20 cellular contexts compared by ENCODE assay signal in genomic region chr1:65277605-65278343, GRCh38. TPM values are rescaled to one million over a fixed set of nuclear protein-coding genes. Genes with fewer than 3 reads are reported as not detected.
DNase-seq lines count a peak whose midpoint lies in the region; ATAC-seq and TF ChIP-seq lines count a peak whose summit lies in the region.
"Had no signal": no experiment of that assay in that cellular context is flagged by ENCODE, and none has a peak within 500 bp of the region (broad histone marks: within the 10 kb centered on the region; RNA-seq: fewer than 3 reads in every experiment).

No MANE protein-coding gene starts in this region.

- H3K4me3 Mint-ChIP-seq in glutamatergic neuron (ENCODE audit: unreplicated experiment) (no peak overlapping the region), nephron (peak overlapping the region in 1 of 3 experiments; percentile 9)
- H3K4me3 Mint-ChIP-seq: activated CD8-positive, alpha-beta T cell treated with anti-CD3 and anti-CD28 coated beads for 36 hours; CD4-positive, alpha-beta memory T cell; type B pancreatic cell had no signal

- no peak overlapping the region for H3K9ac ChIP-seq in HUES48 (ENCODE audit: low read depth, low read length)
- peak overlapping the region; percentile 63 for H3K9ac ChIP-seq in SK-N-MC (ENCODE audit: insufficient read length)

- H3K4me1 Mint-ChIP-seq in glutamatergic neuron (ENCODE audit: low read depth, unreplicated experiment) (peaks cover 46% of the 10 kb centered on the region), nephron (peaks cover 23% of the 10 kb centered on the region)
- H3K4me1 Mint-ChIP-seq: CD4-positive, alpha-beta memory T cell had no signal

- H3K36me3 ChIP-seq in HUES48 (ENCODE audit: control insufficient read depth, insufficient read depth, low read length), result no peaks in the 10 kb centered on the region
- H3K36me3 ChIP-seq in SK-N-MC (ENCODE audit: insufficient read depth, low read length), result no peaks in the 10 kb centered on the region
- H3K36me3 ChIP-seq in Peyer's patch, result no peaks in the 10 kb centered on the region
- H3K36me3 ChIP-seq: right lobe of liver had no signal

- no peak for TF ChIP-seq POLR2A in Peyer's patch (IDR thresholded peaks at IDR 0.05)

- H3K27me3 Mint-ChIP-seq in glutamatergic neuron (ENCODE audit: unreplicated experiment) (peaks cover 2% of the 10 kb centered on the region), nephron (ENCODE audit: low read depth) (peaks cover 17% of the 10 kb centered on the region)
- H3K27me3 Mint-ChIP-seq: type B pancreatic cell had no signal

- H3K27me3 ChIP-seq in HUES48 (ENCODE audit: control insufficient read depth, insufficient read depth, low read length) (peaks cover 4% of the 10 kb centered on the region; the same call in 1 of the 2 replicates), Peyer's patch (no peaks in the 10 kb centered on the region)
- H3K27me3 ChIP-seq: right lobe of liver had no signal

- peak overlapping the region; percentile 67 for H3K27ac ChIP-seq in HUES48 (ENCODE audit: low read depth, low read length)
- H3K27ac ChIP-seq in SK-N-MC, result peak overlapping the region; percentile 90
- no peak overlapping the region for H3K27ac ChIP-seq in Peyer's patch
- H3K27ac ChIP-seq: right lobe of liver had no signal

- H3K4me3 ChIP-seq in HUES48 (ENCODE audit: low read depth, low read length), result peak overlapping the region; percentile 22; the same call in 1 of the 2 replicates
- peak overlapping the region; percentile 73; the same call in 1 of the 2 replicates for H3K4me3 ChIP-seq in SK-N-MC
- H3K4me3 ChIP-seq in Peyer's patch, result no peak overlapping the region
- H3K4me3 ChIP-seq: right lobe of liver had no signal

- H3K27ac Mint-ChIP-seq in glutamatergic neuron (ENCODE audit: unreplicated experiment) (peak overlapping the region; percentile 26), nephron (peak overlapping the region in 2 of 3 experiments; percentile 26 to 81)
- H3K27ac Mint-ChIP-seq: activated CD8-positive, alpha-beta T cell treated with anti-CD3 and anti-CD28 coated beads for 36 hours; type B pancreatic cell had no signal

- ATAC-seq in GM21381 (IDR thresholded peaks at IDR 0.05; ENCODE audit: unreplicated experiment) (no peak), HG02759 (IDR thresholded peaks at IDR 0.05; ENCODE audit: unreplicated experiment) (no peak)
- ATAC-seq: activated CD8-positive, alpha-beta T cell treated with anti-CD3 and anti-CD28 coated beads for 36 hours; HepG2; right lobe of liver had no signal

- H3K9me3 Mint-ChIP-seq in glutamatergic neuron (ENCODE audit: unreplicated experiment), result peaks cover 4% of the 10 kb centered on the region
- no peaks in the 10 kb centered on the region for H3K9me3 Mint-ChIP-seq in nephron
- H3K9me3 Mint-ChIP-seq: activated CD8-positive, alpha-beta T cell treated with anti-CD3 and anti-CD28 coated beads for 36 hours; CD4-positive, alpha-beta memory T cell; type B pancreatic cell had no signal

- peaks cover 49% of the 10 kb centered on the region for H3K4me1 ChIP-seq in HUES48 (ENCODE audit: control insufficient read depth, insufficient read depth, low read length)
- no peaks in the 10 kb centered on the region for H3K4me1 ChIP-seq in Peyer's patch
- H3K4me1 ChIP-seq: right lobe of liver had no signal

- H3K36me3 Mint-ChIP-seq in glutamatergic neuron (ENCODE audit: unreplicated experiment) (no peaks in the 10 kb centered on the region), nephron (ENCODE audit: low read depth) (no peaks in the 10 kb centered on the region)
- H3K36me3 Mint-ChIP-seq: CD4-positive, alpha-beta memory T cell; type B pancreatic cell had no signal

- H3K9me3 ChIP-seq in HUES48 (ENCODE audit: control insufficient read depth, insufficient read depth, low read length), result no peaks in the 10 kb centered on the region
- no peaks in the 10 kb centered on the region for H3K9me3 ChIP-seq in SK-N-MC (ENCODE audit: low read depth, low read length)
- H3K9me3 ChIP-seq in Peyer's patch, result no peaks in the 10 kb centered on the region
- H3K9me3 ChIP-seq: right lobe of liver had no signal

- DNase-seq in SK-N-MC (ENCODE audit: low read depth, low spot score) (no peak), glutamatergic neuron (no peak), Peyer's patch (no peak), NOMO-1 treated with dmso at 0.1 percent for 144 hours (lab: John Stamatoyannopoulos, UW; ENCODE audit: unreplicated experiment) (no peak)
- DNase-seq: activated CD8-positive, alpha-beta T cell treated with anti-CD3 and anti-CD28 coated beads for 36 hours; CD4-positive, alpha-beta memory T cell; DMS153; GF-D8; NCI-H1105; NCI-H2081; right lobe of liver; RPMI8226; stimulated activated CD4-positive, alpha-beta T cell treated with anti-CD3 and anti-CD28 coated beads, Interleukin-15, amount 100 ng/mL, for 24 hours; stimulated activated CD8-positive, alpha-beta memory T cell treated with anti-CD3 and anti-CD28 coated beads, Interleukin-4, amount 100 ng/mL, for 48 hours had no signal

- no peak for TF ChIP-seq CTCF in glutamatergic neuron (IDR thresholded peaks at IDR 0.05; ENCODE audit: partially characterized antibody, unreplicated experiment)
- TF ChIP-seq CTCF in nephron (IDR thresholded peaks at IDR 0.05; ENCODE audit: unreplicated experiment in 3 of 3), result no peak
- TF ChIP-seq CTCF in Peyer's patch (IDR thresholded peaks at IDR 0.05), result no peak

RNA-seq across cellular contexts. Expression of gene DNAJC6, which starts 31.6 kb away (rescaled TPM):
- total RNA-seq in glutamatergic neuron (ENCODE audit: unreplicated experiment), result 54.6 TPM
- total RNA-seq in Peyer's patch, result 1 to 10 TPM in 1 of 4 donors, under 1 TPM in 2, not detected in 1; 0.35 to 1.7 (median 0.76) TPM

Comparison
In these comparisons a context has a peak if more than half of its experiments do, and no peak if none do; other contexts are left out.
1. H3K27ac ChIP-seq: peak in HUES48 (single experiment) and SK-N-MC (single experiment); none in Peyer's patch (0 of 4).
2. H3K4me3 ChIP-seq: peak in HUES48 (single experiment) and SK-N-MC (single experiment); none in Peyer's patch (0 of 4).
3. RNA of gene DNAJC6, which starts 31.6 kb away (total RNA-seq): 54.6 TPM in glutamatergic neuron (single experiment); 0.35 to 1.7 TPM in Peyer's patch; every median in the first group is over 10 times any median in the second.